In the genomic region with DNA sequence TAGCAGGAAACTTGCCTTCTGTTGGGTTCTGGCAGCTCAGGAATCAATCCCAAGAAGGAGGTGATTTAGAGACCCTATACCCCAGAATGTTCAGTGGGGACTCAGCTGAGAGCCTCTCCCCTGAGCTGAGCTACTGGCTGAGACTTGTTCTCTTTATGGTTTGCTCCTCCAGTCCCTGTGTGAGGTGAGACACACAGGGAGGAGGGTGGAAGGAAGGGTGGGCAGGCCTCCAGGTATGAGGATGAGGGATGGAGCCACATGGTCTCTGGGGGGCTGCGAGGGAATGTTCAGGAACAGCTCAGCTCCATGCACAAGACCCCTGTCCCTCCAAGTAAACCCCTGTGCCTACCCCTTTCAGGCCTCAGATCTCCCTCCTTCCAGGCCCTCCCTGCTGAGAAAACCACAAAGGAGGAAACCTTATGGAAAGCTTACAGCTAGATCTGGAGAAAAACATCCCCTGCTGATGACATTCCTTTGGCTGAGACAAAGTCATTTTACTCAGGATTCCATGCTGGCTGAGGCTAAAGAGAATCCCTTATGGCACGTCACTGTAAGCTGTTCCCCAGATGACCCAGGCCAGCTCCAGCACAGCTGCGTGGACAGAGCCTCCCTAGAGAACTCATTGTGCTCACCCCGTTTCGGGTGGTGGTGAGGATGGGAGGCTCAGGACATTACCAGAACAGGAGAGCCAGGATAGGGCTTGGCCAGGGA, we compare ENCODE assay signal across 9 cellular contexts.
DNase-seq lines count a peak whose midpoint lies in the region; ATAC-seq and TF ChIP-seq lines count a peak whose summit lies in the region.
"Had no signal": no experiment of that assay in that cellular context is flagged by ENCODE, and none has a peak within 500 bp of the region (broad histone marks: within the 10 kb centered on the region; RNA-seq: fewer than 3 reads in every experiment).

No MANE protein-coding gene starts in this region.

- peaks cover 88% of the 10 kb centered on the region for H3K79me2 ChIP-seq in neural progenitor cell (ENCODE audit: low read depth)

- no peak overlapping the region for H2AFZ ChIP-seq in neural progenitor cell (replicated peaks)

- H3K27me3 ChIP-seq in SJCRH30 (no peaks in the 10 kb centered on the region), neural progenitor cell (no peaks in the 10 kb centered on the region)
- H3K27me3 ChIP-seq in CD8-positive, alpha-beta T cell (ENCODE audit: insufficient read depth, low read length), result no peaks in the 10 kb centered on the region

- H3K9me3 ChIP-seq in SJCRH30 (replicated peaks), result no peaks in the 10 kb centered on the region
- no peaks in the 10 kb centered on the region for H3K9me3 ChIP-seq in neural progenitor cell (ENCODE audit: low read depth)
- no peaks in the 10 kb centered on the region for H3K9me3 ChIP-seq in CD8-positive, alpha-beta T cell (ENCODE audit: low read length)

- no peak for ATAC-seq in CD8-positive, alpha-beta T cell
- ATAC-seq in GM19455 (IDR thresholded peaks at IDR 0.05; ENCODE audit: unreplicated experiment), result no peak

- peak overlapping the region; percentile 100 for H3K27ac Mint-ChIP-seq in neural progenitor cell
- H3K27ac Mint-ChIP-seq in CD8-positive, alpha-beta T cell, result no peak overlapping the region
- H3K27ac Mint-ChIP-seq: T-helper 2 cell treated with Interferon-gamma antibody and Interleukin-4, amounts not matched to agents 5 μg/mL and 100 μg/mL, for 36 hours had no signal

- no peak for TF ChIP-seq CTCF in AG04449 (IDR thresholded peaks at IDR 0.05; ENCODE audit: insufficient read depth, low read length, missing control alignments)
- TF ChIP-seq CTCF in neural progenitor cell (IDR thresholded peaks at IDR 0.05), result no peak
- TF ChIP-seq CTCF in CD8-positive, alpha-beta T cell (IDR thresholded peaks at IDR 0.05), result no peak

- POLR2A ChIA-PET in AG04449 (lab: Yijun Ruan, JAX), result interaction anchor here (0.6 to 1.8 kb wide), 5 partner anchors 11 to 231 kb away, joined by 3 to 11 read pairs (median 3); no protein-coding TSS in a partner anchor
- POLR2A ChIA-PET in CD8-positive, alpha-beta T cell (lab: Charles Lee), result no interaction called here

- no peaks in the 10 kb centered on the region for H3K9me3 Mint-ChIP-seq in neural progenitor cell
- H3K9me3 Mint-ChIP-seq in CD8-positive, alpha-beta T cell, result no peaks in the 10 kb centered on the region
- H3K9me3 Mint-ChIP-seq: T-helper 2 cell treated with Interferon-gamma antibody and Interleukin-4, amounts not matched to agents 5 μg/mL and 100 μg/mL, for 36 hours had no signal

- H3K36me3 ChIP-seq in SJCRH30, result peaks cover 7% of the 10 kb centered on the region
- no peaks in the 10 kb centered on the region for H3K36me3 ChIP-seq in neural progenitor cell
- H3K36me3 ChIP-seq in CD8-positive, alpha-beta T cell (ENCODE audit: insufficient read depth, low read length), result no peaks in the 10 kb centered on the region

- H3K27ac ChIP-seq in SJCRH30 (peak overlapping the region; percentile 1; the same call in 1 of the 2 replicates), neural progenitor cell (peak overlapping the region; percentile 97)
- no peak overlapping the region for H3K27ac ChIP-seq in CD8-positive, alpha-beta T cell (ENCODE audit: low read depth, low read length)

- peak overlapping the region; percentile 6; the same call in 1 of the 2 replicates for H3K4me3 ChIP-seq in AG04449 (ENCODE audit: low read depth, low read length)
- no peak overlapping the region for H3K4me3 ChIP-seq in SJCRH30
- H3K4me3 ChIP-seq in neural progenitor cell, result peak overlapping the region; percentile 72
- no peak overlapping the region for H3K4me3 ChIP-seq in CD8-positive, alpha-beta T cell (ENCODE audit: low read depth, low read length)

- peak overlapping the region; percentile 95 for H3K4me2 ChIP-seq in neural progenitor cell

- intact Hi-C loops in CD8-positive, alpha-beta T cell (cut with DNase I, micrococcal nuclease), result no loop called here

- H3K4me1 ChIP-seq in SJCRH30 (peaks cover 34% of the 10 kb centered on the region), neural progenitor cell (peaks cover 67% of the 10 kb centered on the region)
- H3K4me1 ChIP-seq in CD8-positive, alpha-beta T cell (ENCODE audit: insufficient read depth, low read length), result peaks cover 9% of the 10 kb centered on the region

- peaks cover 76% of the 10 kb centered on the region for H3K4me1 Mint-ChIP-seq in neural progenitor cell
- peaks cover 28% of the 10 kb centered on the region for H3K4me1 Mint-ChIP-seq in CD8-positive, alpha-beta T cell (ENCODE audit: low read depth)

- peaks cover 9% of the 10 kb centered on the region for H4K20me1 ChIP-seq in neural progenitor cell (ENCODE audit: low read depth)

- CTCF ChIA-PET in AG04449 (lab: Yijun Ruan, JAX), result interaction anchor here (0.6 to 4.8 kb wide), 10 partner anchors 9 to 206 kb away, joined by 3 to 24 read pairs (median 4); no protein-coding TSS in a partner anchor
- CTCF ChIA-PET in CD8-positive, alpha-beta T cell (lab: Charles Lee), result no interaction called here

- DNase-seq in AG04449 (ENCODE audit: low read depth, low spot score), result peak; percentile 93
- DNase-seq in SJCRH30, result peak; percentile 64 to 69
- peak; percentile 92 for DNase-seq in globus pallidus (ENCODE audit: low spot score)
- DNase-seq in neural progenitor cell (ENCODE audit: low spot score), result peak; percentile 90
- DNase-seq in CD8-positive, alpha-beta T cell, result no peak
- DNase-seq in stimulated activated naive CD4-positive, alpha-beta T cell (lab: John Stamatoyannopoulos, UW), result no peak
- no peak for DNase-seq in kidney tubule cell (ENCODE audit: low spot score)

- H3K4me3 Mint-ChIP-seq in neural progenitor cell, result peak overlapping the region; percentile 100
- no peak overlapping the region for H3K4me3 Mint-ChIP-seq in CD8-positive, alpha-beta T cell
- H3K4me3 Mint-ChIP-seq: T-helper 2 cell treated with Interferon-gamma antibody and Interleukin-4, amounts not matched to agents 5 μg/mL and 100 μg/mL, for 36 hours had no signal

- no peak overlapping the region for H3K9ac ChIP-seq in neural progenitor cell

- peaks cover 5% of the 10 kb centered on the region for H3K27me3 Mint-ChIP-seq in neural progenitor cell (ENCODE audit: insufficient read depth, low read depth)
- H3K27me3 Mint-ChIP-seq in CD8-positive, alpha-beta T cell (ENCODE audit: low read depth), result peaks cover 42% of the 10 kb centered on the region

- H3F3A ChIP-seq in neural progenitor cell (ENCODE audit: low read depth), result peaks cover 74% of the 10 kb centered on the region

- peaks cover 5% of the 10 kb centered on the region for H3K36me3 Mint-ChIP-seq in neural progenitor cell
- H3K36me3 Mint-ChIP-seq in CD8-positive, alpha-beta T cell, result no peaks in the 10 kb centered on the region

Comparison
In these comparisons a context has a peak if more than half of its experiments do, and no peak if none do; other contexts are left out.
1. DNase-seq: peak in AG04449 (single experiment), SJCRH30 (2 of 2), globus pallidus (single experiment) and neural progenitor cell (single experiment); none in CD8-positive, alpha-beta T cell (0 of 7), stimulated activated naive CD4-positive, alpha-beta T cell (0 of 6) and kidney tubule cell (single experiment).
2. H3K4me3 ChIP-seq: peak in AG04449 (single experiment) and neural progenitor cell (single experiment); none in SJCRH30 (single experiment) and CD8-positive, alpha-beta T cell (single experiment).